ENCODE assay signal across 22 cellular contexts in genomic region chr22:44196241-44196640, GRCh38. TPM values are rescaled to one million over a fixed set of nuclear protein-coding genes. Genes with fewer than 3 reads are reported as not detected.
"Had no signal": no experiment of that assay in that cellular context is flagged by ENCODE, and none has a peak within 500 bp of the region (broad histone marks: within the 10 kb centered on the region; RNA-seq: fewer than 3 reads in every experiment).

No MANE protein-coding gene starts in this region.

- H3K27ac Mint-ChIP-seq: natural killer cell; progenitor cell of endocrine pancreas; stimulated activated effector memory CD8-positive, alpha-beta T cell treated with anti-CD3 and anti-CD28 coated beads, Interleukin-12 subunit alpha, Interleukin-12 subunit beta, amount 100 ng/mL, for 72 hours; type B pancreatic cell had no signal

- H3K9me3 ChIP-seq: left ventricle myocardium inferior, lower lobe of right lung, neutrophil, pancreas, stomach, tibial artery had no signal

- H3K36me3 Mint-ChIP-seq: type B pancreatic cell had no signal

- DNase-seq: cortex of kidney; effector CD4-positive, alpha-beta T cell; immature natural killer cell; islet precursor cell; kidney glomerular epithelial cell; left colon; left ventricle myocardium inferior; lower lobe of right lung; natural killer cell; stimulated activated CD4-positive, alpha-beta T cell treated with anti-CD3 and anti-CD28 coated beads, Interleukin-2, amount 100 ng/mL, for 24 hours; stimulated activated CD4-positive, alpha-beta T cell treated with anti-CD3 and anti-CD28 coated beads, Interleukin-4, amount 100 ng/mL, for 24 hours; stimulated activated naive CD4-positive, alpha-beta T cell treated with Interleukin-2 at 50 U/mL for 16 hours; stomach; tibial artery had no signal

- H3K27me3 ChIP-seq: neutrophil, pancreas had no signal

- H3K4me1 ChIP-seq: lower lobe of right lung, pancreas, stomach, tibial artery had no signal

- H3K27ac ChIP-seq: left ventricle myocardium inferior, lower lobe of right lung, neutrophil, pancreas, stomach, tibial artery had no signal

- H3K4me3 Mint-ChIP-seq: immature natural killer cell; natural killer cell; stimulated activated effector memory CD8-positive, alpha-beta T cell treated with anti-CD3 and anti-CD28 coated beads, Interleukin-12 subunit alpha, Interleukin-12 subunit beta, amount 100 ng/mL, for 72 hours; type B pancreatic cell had no signal

- H3K36me3 ChIP-seq: left ventricle myocardium inferior, pancreas, tibial artery had no signal

- H3K9me3 Mint-ChIP-seq: immature natural killer cell; natural killer cell; stimulated activated effector memory CD8-positive, alpha-beta T cell treated with anti-CD3 and anti-CD28 coated beads, Interleukin-12 subunit alpha, Interleukin-12 subunit beta, amount 100 ng/mL, for 72 hours; type B pancreatic cell had no signal

- H3K4me3 ChIP-seq: left ventricle myocardium inferior, lower lobe of right lung, pancreas, stomach, tibial artery had no signal

- ATAC-seq: left colon; lower lobe of right lung; natural killer cell; pancreas; sciatic nerve; stimulated activated effector memory CD8-positive, alpha-beta T cell treated with anti-CD3 and anti-CD28 coated beads, Interleukin-12 subunit alpha, Interleukin-12 subunit beta, amount 100 ng/mL, for 72 hours had no signal

RNA-seq across cellular contexts. Expression of gene PARVG, which starts 15.5 kb away (rescaled TPM):
- total RNA-seq: fibroblast of villous mesenchyme, progenitor cell of endocrine pancreas had no signal
- polyA plus RNA-seq: neural cell had no signal
